8 cellular contexts compared by ENCODE assay signal in genomic region chr1:16146888-16147614, GRCh38. TPM values are rescaled to one million over a fixed set of nuclear protein-coding genes. Genes with fewer than 3 reads are reported as not detected.
A peak's percentile ranks its signal among the peaks of the same experiment; 100 is the strongest.
DNase-seq lines count a peak whose midpoint lies in the region; FAIRE-seq and TF ChIP-seq lines count a peak whose summit lies in the region.

No MANE protein-coding gene starts in this region.

- H3K9ac ChIP-seq in keratinocyte (ENCODE audit: control insufficient read depth, extremely low read depth, insufficient read depth, low read length) (peak overlapping the region; percentile 74), smooth muscle cell (ENCODE audit: low read depth) (peak overlapping the region; percentile 83)

- H3K27ac ChIP-seq in keratinocyte (ENCODE audit: control insufficient read depth, insufficient read depth, low read length) (peak overlapping the region; percentile 77), smooth muscle cell (ENCODE audit: low read depth) (peak overlapping the region; percentile 93)

- H3K4me3 Mint-ChIP-seq in HFFc6 = peak overlapping the region; percentile 82

- H3K9me3 ChIP-seq in keratinocyte (ENCODE audit: control insufficient read depth, low read depth, low read length) = no peaks in the 10 kb centered on the region
- no peaks in the 10 kb centered on the region for H3K9me3 ChIP-seq in smooth muscle cell (replicated peaks; ENCODE audit: low read depth)

- peaks cover 9% of the 10 kb centered on the region for H3K9me1 ChIP-seq in keratinocyte (ENCODE audit: control insufficient read depth, extremely low read depth, insufficient read depth, low read length)

- H3K9me3 Mint-ChIP-seq in HFFc6 = no peaks in the 10 kb centered on the region

- peaks cover 27 to 88% of the 10 kb centered on the region in 2 experiments for H3K36me3 ChIP-seq in keratinocyte (ENCODE audit: control insufficient read depth in 2 of 2, extremely low read depth in 1 of 2, insufficient read depth in 2 of 2, low read length in 2 of 2)
- H3K36me3 ChIP-seq in smooth muscle cell (ENCODE audit: low read depth) = no peaks in the 10 kb centered on the region

- peaks cover 94% of the 10 kb centered on the region for H3K79me2 ChIP-seq in keratinocyte (ENCODE audit: control insufficient read depth, insufficient read depth, low read length)
- H3K79me2 ChIP-seq in smooth muscle cell (ENCODE audit: low read depth) = peaks cover 45% of the 10 kb centered on the region

- H3K4me1 Mint-ChIP-seq in HFFc6 (ENCODE audit: low read depth) = peaks cover 98% of the 10 kb centered on the region

- dilution Hi-C loops in keratinocyte (cut with MboI; ENCODE audit: extremely low pct_ligation_motif_present, low sequenced_read_pairs) = no loop called here

- H2AFZ ChIP-seq in keratinocyte (ENCODE audit: control insufficient read depth, low read length) (no peak overlapping the region), smooth muscle cell (ENCODE audit: low read depth) (no peak overlapping the region)

- H3K27ac Mint-ChIP-seq in HFFc6 = peak overlapping the region; percentile 98

- H3K27me3 ChIP-seq in keratinocyte (ENCODE audit: control insufficient read depth, extremely low read depth, insufficient read depth, low read length) = no peaks in the 10 kb centered on the region
- H3K27me3 ChIP-seq in smooth muscle cell (ENCODE audit: low read depth) = no peaks in the 10 kb centered on the region

- peaks cover 19% of the 10 kb centered on the region for H3F3A ChIP-seq in smooth muscle cell (ENCODE audit: low read depth)

- H4K20me1 ChIP-seq in keratinocyte (ENCODE audit: control insufficient read depth, extremely low read depth, insufficient read depth, low read length) (peaks cover 67% of the 10 kb centered on the region), smooth muscle cell (ENCODE audit: low read depth) (peaks cover 91% of the 10 kb centered on the region)

- peaks cover 45% of the 10 kb centered on the region for H3K36me3 Mint-ChIP-seq in HFFc6 (ENCODE audit: low read depth)

- TF ChIP-seq CTCF in HFFc6 (IDR thresholded peaks at IDR 0.05) = no peak
- TF ChIP-seq CTCF in keratinocyte (optimal IDR thresholded peaks at IDR 0.05 in 1 of 3, IDR thresholded peaks at IDR 0.05 in 1 of 3, conservative IDR thresholded peaks at IDR 0.05 in 1 of 3; ENCODE audit: extremely low read depth in 1 of 3, insufficient read depth in 2 of 3, low read length in 3 of 3) = no peak
- TF ChIP-seq CTCF in smooth muscle cell (IDR thresholded peaks at IDR 0.05; ENCODE audit: borderline replicate concordance, insufficient read depth, poor library complexity, severe bottlenecking) = no peak

- 40% methylated on average over 13 of the region's 13 CpGs for WGBS in smooth muscle cell (ENCODE audit: low lambda C conversion rate)

- no peak for FAIRE-seq in keratinocyte (lab: Jason Lieb, UNC)

- intact Hi-C loops in head of caudate nucleus (cut with DNase I) = no loop called here

- peak; percentile 70 for DNase-seq in HFFc6
- peak; percentile 88 for DNase-seq in astrocyte of the hippocampus (ENCODE audit: low read depth, low spot score)
- no peak for DNase-seq in keratinocyte (ENCODE audit: low read depth, low spot score)
- DNase-seq in smooth muscle cell (lab: John Stamatoyannopoulos, UW; ENCODE audit: unreplicated experiment) = no peak
- DNase-seq in head of caudate nucleus = no peak
- no peak for DNase-seq in cerebellum (ENCODE audit: low spot score)
- no peak for DNase-seq in DMS53 (lab: John Stamatoyannopoulos, UW)
- no peak for DNase-seq in midbrain (lab: John Stamatoyannopoulos, UW)

- peaks cover 98% of the 10 kb centered on the region for H3K4me1 ChIP-seq in keratinocyte (ENCODE audit: control insufficient read depth, extremely low read depth, insufficient read depth, low read length)
- peaks cover 37% of the 10 kb centered on the region for H3K4me1 ChIP-seq in smooth muscle cell (ENCODE audit: low read depth)

- H3K4me2 ChIP-seq in keratinocyte (ENCODE audit: control insufficient read depth, extremely low read depth, insufficient read depth, low read depth, low read length) = peak overlapping the region; percentile 75
- H3K4me2 ChIP-seq in smooth muscle cell = peak overlapping the region; percentile 77

- H3K27me3 Mint-ChIP-seq in HFFc6 (ENCODE audit: insufficient read depth) = peaks cover 6% of the 10 kb centered on the region

- H3K4me3 ChIP-seq in keratinocyte (ENCODE audit: control insufficient read depth in 2 of 3, extremely low read depth in 1 of 3, insufficient read depth in 2 of 3, low read depth in 1 of 3, low read length in 3 of 3) = peak overlapping the region in 2 of 3 experiments; percentile 55 to 68
- no peak overlapping the region for H3K4me3 ChIP-seq in smooth muscle cell

RNA-seq across cellular contexts. Expression of gene EPHA2, which starts 8.8 kb away (rescaled TPM):
- total RNA-seq in HFFc6 (2021; fragmentation: NEBNext Ultra II Directional; extraction: Animal tissue kit (Norgen Biotek cat#: 25700)) = 100 to 1,000 TPM in 1 of 6 experiments, 10 to 100 TPM in 5; 77.3 to 106 (median 81.2) TPM
- polyA plus RNA-seq in keratinocyte (55.6 to 70.9 TPM (median 60.3 TPM) in 3 replicates), smooth muscle cell (27.3 and 48.4 TPM in 2 replicates)
- polyA plus RNA-seq in keratinocyte (2011; ENCODE audit: low read depth) = 31.9 TPM
- 36.6 and 49.9 TPM in 2 replicates for polyA plus RNA-seq in keratinocyte (2011; cell fraction: cytosol; rRNA removed)
- 176 and 195 TPM in 2 replicates for polyA plus RNA-seq in keratinocyte (2011; cell fraction: nucleus; rRNA removed)
- 64.4 and 71.6 TPM in 2 replicates for polyA plus RNA-seq in keratinocyte (2012; ENCODE audit: low replicate concordance)
- 113 to 223 TPM (median 129 TPM) in 3 replicates for polyA minus RNA-seq in keratinocyte
- 152 TPM for polyA minus RNA-seq in keratinocyte (2011; cell fraction: cytosol; rRNA and poly(A)+ RNA removed)
- 153 and 207 TPM in 2 replicates for polyA minus RNA-seq in keratinocyte (2011; cell fraction: nucleus; rRNA and poly(A)+ RNA removed)
- total RNA-seq in smooth muscle cell (34.8 and 41.1 TPM in 2 replicates), cerebellum (2.3 TPM)

Comparison
In these comparisons a context has a peak if more than half of its experiments do, and no peak if none do; other contexts are left out.
1. DNase-seq: peak in HFFc6 (single experiment) and astrocyte of the hippocampus (single experiment); none in keratinocyte (single experiment), smooth muscle cell (single experiment), head of caudate nucleus (0 of 42), cerebellum (single experiment), DMS53 (single experiment) and midbrain (single experiment).
2. RNA of gene EPHA2, which starts 8.8 kb away (total RNA-seq): 77.3 to 106 TPM in HFFc6 and 34.8 to 41.1 TPM in smooth muscle cell; 2.3 TPM in cerebellum (single experiment); every median in the first group is over 10 times any median in the second.